In the genomic region with DNA sequence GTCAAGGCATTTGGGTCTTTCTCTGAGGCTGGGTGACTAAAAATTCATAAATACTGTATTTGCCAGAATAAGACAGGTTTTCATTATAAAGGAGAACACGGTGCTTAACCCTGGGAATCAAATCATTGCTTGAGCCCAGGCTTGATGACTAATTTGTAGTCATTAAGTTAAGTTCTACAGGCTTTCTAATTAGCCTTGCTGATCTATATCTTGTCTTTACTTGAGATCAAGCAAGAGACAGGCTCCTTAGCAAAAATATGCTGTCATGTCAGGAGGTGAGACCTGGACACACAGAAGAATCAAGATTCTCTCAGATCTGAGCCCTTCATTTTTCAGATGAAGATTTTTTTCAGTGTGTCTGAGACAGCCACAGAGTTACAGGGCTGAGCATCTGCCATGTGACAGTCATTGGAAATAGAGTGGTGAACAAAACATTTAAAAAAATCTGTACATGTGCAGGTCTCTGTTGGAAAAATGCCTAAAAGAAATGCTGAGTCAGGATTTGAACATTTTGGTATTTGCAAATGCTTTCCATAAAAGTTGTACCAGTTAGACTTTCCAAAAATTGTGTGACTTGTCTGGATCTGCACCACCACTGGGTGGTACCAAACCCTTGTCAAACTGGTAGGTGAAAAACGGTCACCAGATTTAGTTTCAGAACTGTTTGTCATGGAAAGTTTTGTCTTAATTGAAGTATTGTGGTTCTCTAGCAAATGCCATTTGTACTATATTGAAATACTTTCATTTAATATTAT, we compare ENCODE assay signal across 8 cellular contexts. TPM values are rescaled to one million over a fixed set of nuclear protein-coding genes. Genes with fewer than 3 reads are reported as not detected.
DNase-seq lines count a peak whose midpoint lies in the region; ATAC-seq and TF ChIP-seq lines count a peak whose summit lies in the region.

No MANE protein-coding gene starts in this region.

- no peak overlapping the region for H3K4me3 ChIP-seq in astrocyte of the spinal cord (ENCODE audit: low read depth, low read length)

- POLR2A ChIA-PET in activated CD4-positive, alpha-beta T cell treated with anti-CD3 and anti-CD28 coated beads for 36 hours (lab: Charles Lee): no interaction called here

- H3K27ac Mint-ChIP-seq in activated CD4-positive, alpha-beta T cell treated with anti-CD3 and anti-CD28 coated beads for 36 hours: peak overlapping the region; percentile 80

- no peak for TF ChIP-seq CTCF in astrocyte of the spinal cord (IDR thresholded peaks at IDR 0.05; ENCODE audit: low read depth, low read length)

- peaks cover 26% of the 10 kb centered on the region for H3K4me1 Mint-ChIP-seq in activated CD4-positive, alpha-beta T cell treated with anti-CD3 and anti-CD28 coated beads for 36 hours

- H3K4me3 Mint-ChIP-seq in activated CD4-positive, alpha-beta T cell treated with anti-CD3 and anti-CD28 coated beads for 36 hours: no peak overlapping the region

- intact Hi-C loops in activated CD4-positive, alpha-beta T cell treated with anti-CD3 and anti-CD28 coated beads for 36 hours (cut with DNase I, micrococcal nuclease): loop anchor here (1.0 to 5.0 kb wide), 5 partner anchors 86 to 511 kb away; a partner anchor contains a TSS

- in situ Hi-C loops in astrocyte of the spinal cord (cut with HindIII; ENCODE audit: low sequenced_read_pairs): no loop called here

- CTCF ChIA-PET in activated CD4-positive, alpha-beta T cell treated with anti-CD3 and anti-CD28 coated beads for 36 hours (lab: Charles Lee): interaction anchor here (0.5 kb wide), 1 partner anchor 262 kb away, joined by 3 read pairs; no protein-coding TSS in a partner anchor

- peak; percentile 60 for DNase-seq in activated CD4-positive, alpha-beta T cell treated with anti-CD3 and anti-CD28 coated beads for 36 hours
- no peak for DNase-seq in activated CD4-positive, alpha-beta T cell treated with anti-CD3 and anti-CD28 coated beads for 1 hour
- DNase-seq in Kasumi-1 (lab: John Stamatoyannopoulos, UW) (peak; percentile 32 to 36), astrocyte of the spinal cord (ENCODE audit: low read depth, low spot score) (peak; percentile 27), 8988T (no peak), middle frontal gyrus (ENCODE audit: extremely low spot score, low spot score) (no peak)
- peak; percentile 40 for DNase-seq in stimulated activated CD4-positive, alpha-beta T cell treated with anti-CD3 and anti-CD28 coated beads, Interleukin-4, amount 100 ng/mL, for 24 hours

- ATAC-seq in activated CD4-positive, alpha-beta T cell treated with anti-CD3 and anti-CD28 coated beads for 36 hours: peak; percentile 60
- no peak for ATAC-seq in GM19452 (IDR thresholded peaks at IDR 0.05; ENCODE audit: unreplicated experiment)

- peaks cover 38% of the 10 kb centered on the region for H3K36me3 Mint-ChIP-seq in activated CD4-positive, alpha-beta T cell treated with anti-CD3 and anti-CD28 coated beads for 36 hours (ENCODE audit: low read depth)

- H3K27me3 Mint-ChIP-seq in activated CD4-positive, alpha-beta T cell treated with anti-CD3 and anti-CD28 coated beads for 36 hours: no peaks in the 10 kb centered on the region

- no peaks in the 10 kb centered on the region for H3K9me3 Mint-ChIP-seq in activated CD4-positive, alpha-beta T cell treated with anti-CD3 and anti-CD28 coated beads for 36 hours (ENCODE audit: low read depth)

RNA-seq across cellular contexts. Expression of a gene that starts 14.7 kb away (rescaled TPM):
- total RNA-seq in activated CD4-positive, alpha-beta T cell treated with anti-CD3 and anti-CD28 coated beads for 36 hours: 10 to 100 TPM; 59.0 to 67.0 TPM

Comparison
In these comparisons a context has a peak if more than half of its experiments do, and no peak if none do; other contexts are left out.
1. DNase-seq: peak in activated CD4-positive, alpha-beta T cell treated with anti-CD3 and anti-CD28 coated beads for 36 hours (single experiment), Kasumi-1 (2 of 2), astrocyte of the spinal cord (single experiment) and stimulated activated CD4-positive, alpha-beta T cell treated with anti-CD3 and anti-CD28 coated beads, Interleukin-4, amount 100 ng/mL, for 24 hours (single experiment); none in activated CD4-positive, alpha-beta T cell treated with anti-CD3 and anti-CD28 coated beads for 1 hour (single experiment), 8988T (single experiment) and middle frontal gyrus (single experiment).